Comparison of ENCODE assay signal across 25 cellular contexts in genomic region chr17:44988256-44988942, GRCh38. TPM values are rescaled to one million over a fixed set of nuclear protein-coding genes. Genes with fewer than 3 reads are reported as not detected.
A peak's percentile ranks its signal among the peaks of the same experiment; 100 is the strongest.
DNase-seq lines count a peak whose midpoint lies in the region; TF ChIP-seq lines count a peak whose summit lies in the region.
"Had no signal": no experiment of that assay in that cellular context is flagged by ENCODE, and none has a peak within 500 bp of the region (broad histone marks: within the 10 kb centered on the region; RNA-seq: fewer than 3 reads in every experiment).

No MANE protein-coding gene starts in this region.

- H3K27me3 ChIP-seq in hepatocyte, result peaks cover 17% of the 10 kb centered on the region
- peaks cover 4% of the 10 kb centered on the region for H3K27me3 ChIP-seq in neuron (ENCODE audit: insufficient read depth, low read length)
- H3K27me3 ChIP-seq: ovary had no signal

- H3K4me3 ChIP-seq in hepatocyte (no peak overlapping the region), neuron (ENCODE audit: low read length) (no peak overlapping the region)
- H3K4me3 ChIP-seq: ovary, PC-9, upper lobe of right lung had no signal

- WGBS in hepatocyte (ENCODE audit: low lambda C conversion rate, missing lambda C conversion rate), result 82% methylated on average over 28 of the region's 29 CpGs

- TF ChIP-seq CTCF in hepatocyte (IDR thresholded peaks at IDR 0.05; ENCODE audit: poor library complexity), result no peak

- H3K9me3 Mint-ChIP-seq in immature natural killer cell, result no peaks in the 10 kb centered on the region
- no peaks in the 10 kb centered on the region for H3K9me3 Mint-ChIP-seq in T-helper 2 cell treated with Interferon-gamma antibody and Interleukin-4, amounts not matched to agents 5 μg/mL and 100 μg/mL, for 36 hours
- H3K9me3 Mint-ChIP-seq: activated T-cell treated with anti-CD3 and anti-CD28 coated beads, Interleukin-2, amount 50 U/mL, for 72 hours; T-cell had no signal

- no peaks in the 10 kb centered on the region for H4K20me1 ChIP-seq in hepatocyte (ENCODE audit: insufficient read depth, poor library complexity, severe bottlenecking)

- H3K36me3 ChIP-seq in ES-I3 (ENCODE audit: insufficient read depth, low read length) (no peaks in the 10 kb centered on the region), hepatocyte (replicated peaks; ENCODE audit: insufficient read depth, low read depth) (no peaks in the 10 kb centered on the region), neuron (ENCODE audit: insufficient read depth, low read length) (no peaks in the 10 kb centered on the region)
- H3K36me3 ChIP-seq: ovary, upper lobe of right lung had no signal

- H3K9me3 ChIP-seq in ES-I3 (ENCODE audit: control insufficient read depth, insufficient read depth, low read length), result no peaks in the 10 kb centered on the region
- H3K9me3 ChIP-seq in hepatocyte (ENCODE audit: low read depth), result no peaks in the 10 kb centered on the region
- H3K9me3 ChIP-seq in neuron (ENCODE audit: low read length), result no peaks in the 10 kb centered on the region
- H3K9me3 ChIP-seq: ovary, upper lobe of right lung had no signal

- 0 out of 2 replicates have a peak, but pooled peaks cover 9% of the 10 kb centered on the region for H3K4me1 ChIP-seq in ES-I3 (ENCODE audit: insufficient read depth, low read length)
- H3K4me1 ChIP-seq in hepatocyte (ENCODE audit: insufficient read depth), result peaks cover 9% of the 10 kb centered on the region
- H3K4me1 ChIP-seq in neuron (ENCODE audit: insufficient read depth, low read length), result peaks cover 4% of the 10 kb centered on the region
- H3K4me1 ChIP-seq: upper lobe of right lung had no signal

- H3K9me2 ChIP-seq in hepatocyte (replicated peaks; ENCODE audit: insufficient read depth), result no peaks in the 10 kb centered on the region

- H2AFZ ChIP-seq in hepatocyte (peak overlapping the region; percentile 5), neuron (ENCODE audit: low read depth, low read length) (peak overlapping the region; percentile 57)
- H2AFZ ChIP-seq: PC-9 had no signal

- H3K4me3 Mint-ChIP-seq in immature natural killer cell, result no peak overlapping the region
- H3K4me3 Mint-ChIP-seq in T-helper 2 cell treated with Interferon-gamma antibody and Interleukin-4, amounts not matched to agents 5 μg/mL and 100 μg/mL, for 36 hours, result no peak overlapping the region
- H3K4me3 Mint-ChIP-seq: activated CD4-positive, alpha-beta T cell treated with anti-CD3 and anti-CD28 coated beads for 36 hours had no signal

- H3K79me2 ChIP-seq in hepatocyte, result no peaks in the 10 kb centered on the region

- H3K36me3 Mint-ChIP-seq in immature natural killer cell, result no peaks in the 10 kb centered on the region
- H3K36me3 Mint-ChIP-seq in T-helper 2 cell treated with Interferon-gamma antibody and Interleukin-4, amounts not matched to agents 5 μg/mL and 100 μg/mL, for 36 hours (ENCODE audit: low read depth), result no peaks in the 10 kb centered on the region
- H3K36me3 Mint-ChIP-seq: activated naive CD8-positive, alpha-beta T cell; CD14-positive monocyte; T-cell had no signal

- DNase-seq in NCI-H146 treated with DMSO at 0.1 percent for 48 hours (lab: John Stamatoyannopoulos, UW; ENCODE audit: unreplicated experiment) (peak; percentile 41), hepatocyte (ENCODE audit: low spot score) (no peak), immature natural killer cell (no peak), DMS53 (lab: John Stamatoyannopoulos, UW) (no peak)
- no peak for DNase-seq in T-helper 2 cell treated with Interferon-gamma antibody and Interleukin-4, amounts not matched to agents 5 μg/mL and 100 μg/mL, for 36 hours (ENCODE audit: low spot score)
- DNase-seq: activated CD4-positive, alpha-beta T cell treated with anti-CD3 and anti-CD28 coated beads for 36 hours; activated T-cell treated with anti-CD3 and anti-CD28 coated beads, Interleukin-2, amount 50 U/mL, for 72 hours; cerebellar nuclear complex; DMS 273 treated with DMSO at 0.1 percent for 48 hours; effector memory CD4-positive, alpha-beta T cell; GDM1; kidney glomerular epithelial cell; NCI-H2081; NCI-H345; PC-9; SHP77 treated with DMSO at 0.1 percent for 48 hours; stimulated activated CD8-positive, alpha-beta memory T cell treated with anti-CD3 and anti-CD28 coated beads, Interleukin-4, amount 100 ng/mL, for 48 hours; upper lobe of right lung had no signal

- H3K27me3 Mint-ChIP-seq in immature natural killer cell (ENCODE audit: low read depth in 3 of 3), result peaks cover 5 to 19% (median 14%) of the 10 kb centered on the region in 3 donors
- peaks cover 40% of the 10 kb centered on the region for H3K27me3 Mint-ChIP-seq in T-helper 2 cell treated with Interferon-gamma antibody and Interleukin-4, amounts not matched to agents 5 μg/mL and 100 μg/mL, for 36 hours (ENCODE audit: low read depth)

- H3K27ac ChIP-seq in hepatocyte, result no peak overlapping the region
- H3K27ac ChIP-seq: KMS-11, ovary, PC-9, upper lobe of right lung had no signal

- no peaks in the 10 kb centered on the region for H3K4me1 Mint-ChIP-seq in immature natural killer cell
- no peaks in the 10 kb centered on the region for H3K4me1 Mint-ChIP-seq in T-helper 2 cell treated with Interferon-gamma antibody and Interleukin-4, amounts not matched to agents 5 μg/mL and 100 μg/mL, for 36 hours (ENCODE audit: low read depth)
- H3K4me1 Mint-ChIP-seq: activated CD4-positive, alpha-beta T cell treated with anti-CD3 and anti-CD28 coated beads for 36 hours had no signal

- H3K4me2 ChIP-seq in hepatocyte, result no peak overlapping the region
- H3K4me2 ChIP-seq: KMS-11, PC-9 had no signal

- H3K27ac Mint-ChIP-seq in immature natural killer cell, result no peak overlapping the region
- H3K27ac Mint-ChIP-seq in T-helper 2 cell treated with Interferon-gamma antibody and Interleukin-4, amounts not matched to agents 5 μg/mL and 100 μg/mL, for 36 hours, result no peak overlapping the region
- H3K27ac Mint-ChIP-seq: activated CD4-positive, alpha-beta T cell treated with anti-CD3 and anti-CD28 coated beads for 36 hours; activated naive CD8-positive, alpha-beta T cell; activated T-cell treated with anti-CD3 and anti-CD28 coated beads, Interleukin-2, amount 50 U/mL, for 72 hours; CD14-positive monocyte; T-cell had no signal

- H3K9ac ChIP-seq in ES-I3 (ENCODE audit: low read depth, low read length), result peak overlapping the region; percentile 58; the same call in 1 of the 2 replicates
- H3K9ac ChIP-seq: KMS-11 had no signal

RNA-seq across cellular contexts. Expression of gene C1QL1, which starts 20.3 kb away (rescaled TPM):
- 12.8 and 15.1 TPM in 2 replicates for total RNA-seq in hepatocyte
- 54.9 and 68.3 TPM in 2 replicates for polyA plus RNA-seq in hepatocyte
- polyA plus RNA-seq in immature natural killer cell, result under 1 TPM in 1 of 3 donors, not detected in 2; 0.20 TPM
- total RNA-seq: T-cell had no signal
- polyA plus RNA-seq: CD14-positive monocyte had no signal

RNA-seq across cellular contexts. Expression of gene KIF18B, which starts 40.8 kb away (rescaled TPM):
- 1.8 and 2.1 TPM in 2 replicates for total RNA-seq in hepatocyte
- polyA plus RNA-seq in hepatocyte (4.3 and 5.0 TPM in 2 replicates), immature natural killer cell (under 1 TPM in 1 of 3 donors, not detected in 2; 0.37 TPM)
- polyA plus RNA-seq: CD14-positive monocyte had no signal

Comparison
In these comparisons a context has a peak if more than half of its experiments do, and no peak if none do; other contexts are left out.
1. RNA of gene C1QL1, which starts 20.3 kb away (polyA plus RNA-seq): 54.9 to 68.3 TPM in hepatocyte; 0.20 TPM in immature natural killer cell; every median in the first group is over 10 times any median in the second.